ENCODE assay signal across 20 cellular contexts in the genomic region with DNA sequence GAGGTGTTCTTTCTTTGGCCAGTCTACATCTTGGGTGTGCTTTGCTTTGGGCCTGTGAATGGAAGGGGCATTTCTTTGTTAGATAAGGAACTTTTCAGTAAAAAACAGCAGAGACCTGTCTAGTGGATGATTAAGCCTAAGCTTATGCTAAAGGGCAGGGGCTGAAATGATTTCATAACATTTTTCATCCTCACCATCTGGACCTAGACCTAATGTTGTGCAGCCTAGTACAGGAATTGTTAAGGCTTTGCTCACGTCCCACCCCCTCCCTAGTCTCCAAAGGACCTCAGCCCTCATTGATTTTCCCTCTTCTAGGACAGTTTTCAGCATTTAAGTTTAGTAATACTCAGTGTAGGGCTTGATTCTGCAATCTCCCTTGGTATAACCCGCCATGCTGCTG.
"Had no signal": no experiment of that assay in that cellular context is flagged by ENCODE, and none has a peak within 500 bp of the region (broad histone marks: within the 10 kb centered on the region; RNA-seq: fewer than 3 reads in every experiment).

No MANE protein-coding gene starts in this region.

- H3K4me1 ChIP-seq: prostate gland had no signal

- H3K27me3 ChIP-seq: brain microvascular endothelial cell, heart left ventricle, spleen, upper lobe of left lung had no signal

- H3K36me3 ChIP-seq: brain microvascular endothelial cell, heart left ventricle, prostate gland, spleen, upper lobe of left lung had no signal

- H3K4me3 ChIP-seq: heart left ventricle, prostate gland, spleen, upper lobe of left lung had no signal

- H3K9me3 ChIP-seq: heart left ventricle, prostate gland, spleen, upper lobe of left lung had no signal

- H3K27ac Mint-ChIP-seq: activated naive CD4-positive, alpha-beta T cell treated with anti-CD3 and anti-CD28 coated beads, Interleukin-2, amount 10 ng/mL, durations not matched to agents 7 days and 5 days; activated naive CD8-positive, alpha-beta T cell treated with anti-CD3 and anti-CD28 coated beads, Interleukin-2, amount 50 U/mL, for 24 hours; natural killer cell had no signal

- H3K27ac ChIP-seq: brain microvascular endothelial cell, heart left ventricle, prostate gland, spleen, upper lobe of left lung had no signal

- DNase-seq: activated CD4-positive, alpha-beta T cell treated with anti-CD3 and anti-CD28 coated beads for 4 hours; activated CD4-positive, alpha-beta T cell treated with anti-CD3 and anti-CD28 coated beads, Interleukin-2, amount 50 U/mL, for 48 hours; activated CD4-positive, CD25-positive, alpha-beta regulatory T cell; activated naive CD4-positive, alpha-beta T cell treated with anti-CD3 and anti-CD28 coated beads, Interleukin-2, amount 10 ng/mL, durations not matched to agents 7 days and 5 days; activated naive CD8-positive, alpha-beta T cell treated with anti-CD3 and anti-CD28 coated beads, Interleukin-2, amount 50 U/mL, for 24 hours; activated T-cell treated with anti-CD3 and anti-CD28 coated beads, Interleukin-2, amount 50 U/mL, for 48 hours; aorta; brain microvascular endothelial cell; caudate nucleus; effector memory CD4-positive, alpha-beta T cell; heart left ventricle; islet precursor cell; left cardiac atrium; midbrain; natural killer cell; spleen; stimulated activated CD4-positive, alpha-beta T cell treated with anti-CD3 and anti-CD28 coated beads, Interleukin-4, amount 100 ng/mL, for 1 hour; stimulated activated naive CD4-positive, alpha-beta T cell; upper lobe of left lung had no signal

- H3K9me3 Mint-ChIP-seq: activated naive CD4-positive, alpha-beta T cell treated with anti-CD3 and anti-CD28 coated beads, Interleukin-2, amount 10 ng/mL, durations not matched to agents 7 days and 5 days; activated naive CD8-positive, alpha-beta T cell treated with anti-CD3 and anti-CD28 coated beads, Interleukin-2, amount 50 U/mL, for 24 hours; natural killer cell had no signal

- H3K36me3 Mint-ChIP-seq: activated naive CD4-positive, alpha-beta T cell treated with anti-CD3 and anti-CD28 coated beads, Interleukin-2, amount 10 ng/mL, durations not matched to agents 7 days and 5 days; natural killer cell had no signal

- ATAC-seq: activated naive CD8-positive, alpha-beta T cell treated with anti-CD3 and anti-CD28 coated beads, Interleukin-2, amount 50 U/mL, for 24 hours; heart left ventricle; left cardiac atrium; natural killer cell had no signal
